Comparison of ENCODE assay signal across 23 cellular contexts in the genomic region with DNA sequence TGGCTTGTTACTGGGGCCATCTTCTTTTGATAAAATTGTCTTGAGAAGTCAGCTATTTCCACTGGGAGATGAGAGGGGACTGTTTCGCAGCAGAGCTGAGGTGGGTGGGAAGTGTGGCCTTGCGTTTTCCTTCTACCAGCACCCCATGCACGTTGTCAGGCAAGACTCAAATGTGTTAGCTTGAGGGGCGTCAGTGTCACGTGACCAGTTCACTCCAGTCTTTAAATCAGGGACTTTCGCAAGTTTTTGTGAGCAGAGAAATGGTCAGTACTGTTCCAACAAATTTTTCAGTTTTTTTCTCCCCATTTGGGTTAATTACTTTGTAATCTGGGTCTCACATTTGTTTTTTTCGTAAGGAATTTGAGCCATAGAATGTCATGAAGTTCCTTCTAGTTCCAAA. TPM values are rescaled to one million over a fixed set of nuclear protein-coding genes. Genes with fewer than 3 reads are reported as not detected.
A peak's percentile ranks its signal among the peaks of the same experiment; 100 is the strongest.
DNase-seq lines count a peak whose midpoint lies in the region; ATAC-seq and TF ChIP-seq lines count a peak whose summit lies in the region.
"Had no signal": no experiment of that assay in that cellular context is flagged by ENCODE, and none has a peak within 500 bp of the region (broad histone marks: within the 10 kb centered on the region; RNA-seq: fewer than 3 reads in every experiment).

No MANE protein-coding gene starts in this region.

- H3K27me3 ChIP-seq in left ventricle myocardium inferior (ENCODE audit: low read depth), result no peaks in the 10 kb centered on the region
- no peaks in the 10 kb centered on the region for H3K27me3 ChIP-seq in osteoblast (ENCODE audit: insufficient read depth, low read length)
- H3K27me3 ChIP-seq in subcutaneous abdominal adipose tissue (ENCODE audit: control insufficient read depth in 5 of 5, insufficient read depth in 4 of 5, low read length in 5 of 5), result no peaks in the 10 kb centered on the region
- H3K27me3 ChIP-seq: BE2C had no signal

- peak overlapping the region; percentile 74 for H3K27ac Mint-ChIP-seq in T-helper 17 cell
- H3K27ac Mint-ChIP-seq in activated CD4-positive, alpha-beta T cell treated with anti-CD3 and anti-CD28 coated beads, Interleukin-2, amount 10 ng/mL, durations not matched to agents 24 days and 14 days, result no peak overlapping the region
- H3K27ac Mint-ChIP-seq: CD4-positive, CD25-positive, alpha-beta regulatory T cell; CD8-positive, alpha-beta memory T cell; HFFc6 had no signal

- peaks cover 4% of the 10 kb centered on the region for H3K36me3 Mint-ChIP-seq in T-helper 17 cell (ENCODE audit: low read depth)
- H3K36me3 Mint-ChIP-seq in activated CD4-positive, alpha-beta T cell treated with anti-CD3 and anti-CD28 coated beads, Interleukin-2, amount 10 ng/mL, durations not matched to agents 24 days and 14 days (ENCODE audit: low read depth), result peaks cover 29% of the 10 kb centered on the region

- intact Hi-C loops in left ventricle myocardium inferior (cut with micrococcal nuclease), result no loop called here
- intact Hi-C loops in Right ventricle myocardium inferior (cut with DNase I), result loop anchor here (5.0 kb wide), 2 partner anchors 45 to 100 kb away; a partner anchor contains a TSS
- intact Hi-C loops in activated CD4-positive, alpha-beta T cell treated with anti-CD3 and anti-CD28 coated beads, Interleukin-2, amount 10 ng/mL, durations not matched to agents 24 days and 14 days (cut with micrococcal nuclease), result no loop called here

- H3K4me3 ChIP-seq in left ventricle myocardium inferior (no peak overlapping the region), osteoblast (ENCODE audit: insufficient read depth, low read length) (no peak overlapping the region), subcutaneous abdominal adipose tissue (ENCODE audit: low read depth in 1 of 5, low read length in 5 of 5) (no peak overlapping the region)
- H3K4me3 ChIP-seq: GM12878 had no signal

- H3K4me1 ChIP-seq in left ventricle myocardium inferior (peaks cover 57% of the 10 kb centered on the region), osteoblast (ENCODE audit: insufficient read depth, low read length) (no peaks in the 10 kb centered on the region), subcutaneous abdominal adipose tissue (ENCODE audit: control insufficient read depth in 5 of 5, insufficient read depth in 5 of 5, low read length in 5 of 5) (peaks cover 0 to 38% (median 21%) of the 10 kb centered on the region in 5 donors)

- H3K27ac ChIP-seq in left ventricle myocardium inferior (replicated peaks) (peak overlapping the region; percentile 88), osteoblast (ENCODE audit: low read depth, low read length) (no peak overlapping the region), subcutaneous abdominal adipose tissue (ENCODE audit: low read depth, low read length) (peak overlapping the region; percentile 7)
- H3K27ac ChIP-seq: HL-60 had no signal

- peaks cover 4% of the 10 kb centered on the region for H4K20me1 ChIP-seq in osteoblast (ENCODE audit: insufficient read depth, low read length)

- H2AFZ ChIP-seq in osteoblast (ENCODE audit: low read length), result no peak overlapping the region

- H3K4me2 ChIP-seq in osteoblast (ENCODE audit: insufficient read depth, low read length), result no peak overlapping the region

- H3K4me3 Mint-ChIP-seq in T-helper 17 cell, result no peak overlapping the region
- H3K4me3 Mint-ChIP-seq in activated CD4-positive, alpha-beta T cell treated with anti-CD3 and anti-CD28 coated beads, Interleukin-2, amount 10 ng/mL, durations not matched to agents 24 days and 14 days, result no peak overlapping the region
- H3K4me3 Mint-ChIP-seq: CD4-positive, CD25-positive, alpha-beta regulatory T cell; CD8-positive, alpha-beta memory T cell; HFFc6 had no signal

- H3K9ac ChIP-seq in subcutaneous abdominal adipose tissue (ENCODE audit: low read length in 5 of 5), result no peak overlapping the region

- ATAC-seq in Right ventricle myocardium inferior, result no peak
- ATAC-seq in T-helper 17 cell, result no peak
- ATAC-seq: GM12878, HCT116 had no signal

- no peaks in the 10 kb centered on the region for H3K27me3 Mint-ChIP-seq in T-helper 17 cell
- H3K27me3 Mint-ChIP-seq in activated CD4-positive, alpha-beta T cell treated with anti-CD3 and anti-CD28 coated beads, Interleukin-2, amount 10 ng/mL, durations not matched to agents 24 days and 14 days, result no peaks in the 10 kb centered on the region
- H3K27me3 Mint-ChIP-seq: CD4-positive, CD25-positive, alpha-beta regulatory T cell; CD8-positive, alpha-beta memory T cell had no signal

- peaks cover 69% of the 10 kb centered on the region for H3K36me3 ChIP-seq in left ventricle myocardium inferior
- peaks cover 66% of the 10 kb centered on the region for H3K36me3 ChIP-seq in osteoblast (ENCODE audit: insufficient read depth, low read length)
- H3K36me3 ChIP-seq in subcutaneous abdominal adipose tissue (ENCODE audit: control insufficient read depth in 5 of 5, insufficient read depth in 5 of 5, low read length in 5 of 5), result peaks cover 0 to 84% (median 61%) of the 10 kb centered on the region in 5 donors

- no peaks in the 10 kb centered on the region for H3K9me3 Mint-ChIP-seq in activated CD4-positive, alpha-beta T cell treated with anti-CD3 and anti-CD28 coated beads, Interleukin-2, amount 10 ng/mL, durations not matched to agents 24 days and 14 days
- H3K9me3 Mint-ChIP-seq: CD4-positive, CD25-positive, alpha-beta regulatory T cell; CD8-positive, alpha-beta memory T cell; HFFc6 had no signal

- TF ChIP-seq CTCF in left ventricle myocardium inferior (IDR thresholded peaks at IDR 0.05; ENCODE audit: borderline replicate concordance) (no peak), osteoblast (IDR thresholded peaks at IDR 0.05; ENCODE audit: extremely low read depth, low read depth, low read length) (no peak)

- DNase-seq in left ventricle myocardium inferior (no peak), Right ventricle myocardium inferior (ENCODE audit: missing footprints) (no peak), T-helper 17 cell (no peak), osteoblast (ENCODE audit: insufficient read length, low spot score, missing footprints) (peak; percentile 49), ecto neural progenitor cell (ENCODE audit: low spot score) (no peak)
- DNase-seq in activated CD4-positive, alpha-beta T cell treated with anti-CD3 and anti-CD28 coated beads, Interleukin-2, amount 10 ng/mL, durations not matched to agents 24 days and 14 days, result no peak
- DNase-seq: ACHN; BE2C; C1 segment of cervical spinal cord; CD4-positive, CD25-positive, alpha-beta regulatory T cell; CD8-positive, alpha-beta memory T cell; COR-L47; DMS 273 treated with DMSO at 0.1 percent for 48 hours; DMS53; DND-41; EL; GOT3; H7; HFFc6 had no signal

- H3K4me1 Mint-ChIP-seq in T-helper 17 cell, result peaks cover 4% of the 10 kb centered on the region
- no peaks in the 10 kb centered on the region for H3K4me1 Mint-ChIP-seq in activated CD4-positive, alpha-beta T cell treated with anti-CD3 and anti-CD28 coated beads, Interleukin-2, amount 10 ng/mL, durations not matched to agents 24 days and 14 days
- H3K4me1 Mint-ChIP-seq: CD8-positive, alpha-beta memory T cell had no signal

- no peaks in the 10 kb centered on the region for H3K79me2 ChIP-seq in osteoblast (ENCODE audit: insufficient read depth, low read length)

- H3K9me3 ChIP-seq in left ventricle myocardium inferior (replicated peaks) (no peaks in the 10 kb centered on the region), T-helper 17 cell (ENCODE audit: control insufficient read depth, low read length, poor library complexity, severe bottlenecking) (no peaks in the 10 kb centered on the region), osteoblast (ENCODE audit: low read depth, low read length) (no peaks in the 10 kb centered on the region), subcutaneous abdominal adipose tissue (ENCODE audit: control insufficient read depth in 5 of 5, low read length in 5 of 5) (no peaks in the 10 kb centered on the region)
- H3K9me3 ChIP-seq: BE2C had no signal

RNA-seq across cellular contexts. Expression of a gene that starts 20.7 kb away (rescaled TPM):
- total RNA-seq in left ventricle myocardium inferior, result 70.5 TPM
- total RNA-seq in Right ventricle myocardium inferior, result 73.9 TPM
- total RNA-seq in T-helper 17 cell, result 10 to 100 TPM; 47.3 to 54.2 TPM
- total RNA-seq in osteoblast, result 93.1 and 103 TPM in 2 replicates
- total RNA-seq in activated CD4-positive, alpha-beta T cell treated with anti-CD3 and anti-CD28 coated beads, Interleukin-2, amount 10 ng/mL, durations not matched to agents 24 days and 14 days, result 179 and 183 TPM in 2 replicates

RNA-seq across cellular contexts. Expression of a gene that starts 43.8 kb away (rescaled TPM):
- total RNA-seq in left ventricle myocardium inferior (55.3 TPM), Right ventricle myocardium inferior (59.5 TPM), T-helper 17 cell (10 to 100 TPM; 59.9 to 67.9 TPM), osteoblast (35.8 and 39.8 TPM in 2 replicates)
- total RNA-seq in activated CD4-positive, alpha-beta T cell treated with anti-CD3 and anti-CD28 coated beads, Interleukin-2, amount 10 ng/mL, durations not matched to agents 24 days and 14 days, result 29.0 and 29.2 TPM in 2 replicates
